In genomic region chr2:176187306-176188217, GRCh38 we compare ENCODE assay signal across 8 cellular contexts. TPM values are rescaled to one million over a fixed set of nuclear protein-coding genes. Genes with fewer than 3 reads are reported as not detected.
DNase-seq lines count a peak whose midpoint lies in the region; ATAC-seq, FAIRE-seq and TF ChIP-seq lines count a peak whose summit lies in the region.

No MANE protein-coding gene starts in this region.

- H2AFZ ChIP-seq in PC-3 (ENCODE audit: low read length) (peak overlapping the region; percentile 59), endothelial cell of umbilical vein (ENCODE audit: low read depth, low read length) (peak overlapping the region; percentile 95)

- no peaks in the 10 kb centered on the region for H3K9me2 ChIP-seq in PC-3 (replicated peaks; ENCODE audit: low read length)

- H3K9me3 ChIP-seq in PC-3 (ENCODE audit: low read length) (no peaks in the 10 kb centered on the region), endothelial cell of umbilical vein (replicated peaks; ENCODE audit: control insufficient read depth, insufficient read depth, low read length) (no peaks in the 10 kb centered on the region)

- no peaks in the 10 kb centered on the region for H3K9me3 Mint-ChIP-seq in T-helper 1 cell treated with Interleukin-12 subunit alpha and Interleukin-12 subunit beta and Interleukin-4 antibody, amounts not matched to agents 30 μg/mL and 1 μg/mL, for 36 hours

- H3K4me3 Mint-ChIP-seq in T-helper 1 cell treated with Interleukin-12 subunit alpha and Interleukin-12 subunit beta and Interleukin-4 antibody, amounts not matched to agents 30 μg/mL and 1 μg/mL, for 36 hours: peak overlapping the region; percentile 85

- no peaks in the 10 kb centered on the region for H3K4me1 ChIP-seq in PC-3 (ENCODE audit: insufficient read depth, low read length)
- H3K4me1 ChIP-seq in endothelial cell of umbilical vein (ENCODE audit: control insufficient read depth, extremely low read depth, insufficient read depth, low read length): peaks cover 27% of the 10 kb centered on the region

- H3K27ac ChIP-seq in PC-3 (ENCODE audit: low read length) (no peak overlapping the region), endothelial cell of umbilical vein (ENCODE audit: insufficient read depth, low read depth, low read length) (peak overlapping the region; percentile 74)

- H3K36me3 Mint-ChIP-seq in T-helper 1 cell treated with Interleukin-12 subunit alpha and Interleukin-12 subunit beta and Interleukin-4 antibody, amounts not matched to agents 30 μg/mL and 1 μg/mL, for 36 hours (ENCODE audit: low read depth): peaks cover 1% of the 10 kb centered on the region

- peak; percentile 60 for FAIRE-seq in endothelial cell of umbilical vein (lab: Jason Lieb, UNC)

- peak overlapping the region; percentile 23 for H3K27ac Mint-ChIP-seq in T-helper 1 cell treated with Interleukin-12 subunit alpha and Interleukin-12 subunit beta and Interleukin-4 antibody, amounts not matched to agents 30 μg/mL and 1 μg/mL, for 36 hours

- dilution Hi-C loops in endothelial cell of umbilical vein (cut with MboI; ENCODE audit: extremely low pct_ligation_motif_present, low sequenced_read_pairs): no loop called here

- intact Hi-C loops in PC-3 (cut with micrococcal nuclease): no loop called here
- intact Hi-C loops in endothelial cell of umbilical vein (cut with micrococcal nuclease): loop anchor here (1.0 to 5.0 kb wide), 8 partner anchors 9 to 465 kb away; no protein-coding TSS in a partner anchor

- CTCF ChIA-PET in PC-3 (lab: Charles Lee): no interaction called here
- CTCF ChIA-PET in endothelial cell of umbilical vein (lab: Charles Lee): interaction anchor here (0.7 to 6.6 kb wide), 13 partner anchors 9 to 450 kb away, joined by 3 to 59 read pairs (median 5); no protein-coding TSS in a partner anchor

- ATAC-seq in PC-3 (peak; percentile 25), omental fat pad (ENCODE audit: low FRiP score) (peak; percentile 13), GM18505 (IDR thresholded peaks at IDR 0.05; ENCODE audit: unreplicated experiment) (no peak), GM18517 (IDR thresholded peaks at IDR 0.05; ENCODE audit: unreplicated experiment) (no peak)

- H4K20me1 ChIP-seq in PC-3 (ENCODE audit: low read length) (no peaks in the 10 kb centered on the region), endothelial cell of umbilical vein (replicated peaks; ENCODE audit: control insufficient read depth, extremely low read depth, insufficient read depth, low read length) (no peaks in the 10 kb centered on the region)

- no peak for TF ChIP-seq POLR2A in endothelial cell of umbilical vein (IDR thresholded peaks at IDR 0.05; ENCODE audit: low read depth, low read length)
- TF ChIP-seq POLR2A in GM18505 (IDR thresholded peaks at IDR 0.05; ENCODE audit: borderline replicate concordance, extremely low read depth, insufficient read depth, insufficient read length): no peak

- H3K9me1 ChIP-seq in endothelial cell of umbilical vein (replicated peaks; ENCODE audit: control insufficient read depth, extremely low read depth, insufficient read depth, low read length): no peaks in the 10 kb centered on the region

- H3K4me1 Mint-ChIP-seq in T-helper 1 cell treated with Interleukin-12 subunit alpha and Interleukin-12 subunit beta and Interleukin-4 antibody, amounts not matched to agents 30 μg/mL and 1 μg/mL, for 36 hours (ENCODE audit: low read depth): peaks cover 10% of the 10 kb centered on the region

- H3K79me2 ChIP-seq in PC-3 (ENCODE audit: low read length) (no peaks in the 10 kb centered on the region), endothelial cell of umbilical vein (ENCODE audit: control insufficient read depth, insufficient read depth, low read length) (peaks cover 4% of the 10 kb centered on the region)

- POLR2A ChIA-PET in PC-3 (lab: Charles Lee; ENCODE audit: unreplicated experiment) (no interaction called here), endothelial cell of umbilical vein (lab: Charles Lee) (interaction anchor here (0.5 to 0.9 kb wide), 2 partner anchors 9 to 47 kb away, joined by 3 to 7 read pairs; no protein-coding TSS in a partner anchor)

- DNase-seq in T-helper 1 cell (no peak), PC-3 (no peak), endothelial cell of umbilical vein (ENCODE audit: low read depth, low spot score) (peak; percentile 68), omental fat pad (ENCODE audit: low spot score) (no peak)
- DNase-seq in activated effector memory CD4-positive, alpha-beta T cell treated with anti-CD3 and anti-CD28 coated beads, Interleukin-2, amount 50 U/mL, for 16 hours: no peak

- H3K27me3 ChIP-seq in PC-3 (ENCODE audit: low read length) (peaks cover 20% of the 10 kb centered on the region), endothelial cell of umbilical vein (ENCODE audit: control insufficient read depth in 2 of 2, insufficient read depth in 2 of 2, low read length in 2 of 2) (no peaks in the 10 kb centered on the region)

- H3K4me2 ChIP-seq in PC-3 (ENCODE audit: low read length): peak overlapping the region; percentile 68
- H3K4me2 ChIP-seq in endothelial cell of umbilical vein (ENCODE audit: insufficient read depth, low read length): peak overlapping the region; percentile 98

- H3K4me3 ChIP-seq in PC-3 (ENCODE audit: low read length) (peak overlapping the region; percentile 60), endothelial cell of umbilical vein (replicated peaks in 1 of 3; ENCODE audit: insufficient read depth in 1 of 3, low read depth in 1 of 3, low read length in 3 of 3) (peak overlapping the region; percentile 86 to 96 (median 93))

- peaks cover 78% of the 10 kb centered on the region for H3K27me3 Mint-ChIP-seq in T-helper 1 cell treated with Interleukin-12 subunit alpha and Interleukin-12 subunit beta and Interleukin-4 antibody, amounts not matched to agents 30 μg/mL and 1 μg/mL, for 36 hours (ENCODE audit: low read depth)

- BruUV-seq in PC-3 (replicated peaks; lab: Mats Ljungman, UMichigan) (no TSS peak), endothelial cell of umbilical vein (replicated peaks; lab: Mats Ljungman, UMichigan) (TSS peak; percentile 46)

- no peak for TF ChIP-seq CTCF in PC-3 (conservative IDR thresholded peaks at IDR 0.05; ENCODE audit: low read depth, low read length)
- TF ChIP-seq CTCF in endothelial cell of umbilical vein (IDR thresholded peaks at IDR 0.05; ENCODE audit: extremely low read depth in 1 of 2, insufficient read depth in 1 of 2, low read depth in 1 of 2, low read length in 2 of 2): no peak
- TF ChIP-seq CTCF in omental fat pad (IDR thresholded peaks at IDR 0.05): no peak

- H3K9ac ChIP-seq in PC-3 (ENCODE audit: low read length): no peak overlapping the region
- peak overlapping the region; percentile 78 for H3K9ac ChIP-seq in endothelial cell of umbilical vein (replicated peaks; ENCODE audit: extremely low read depth, insufficient read depth, low read length)

- H3F3A ChIP-seq in PC-3 (ENCODE audit: low read length, unreplicated experiment): no peaks in the 10 kb centered on the region

- H3K36me3 ChIP-seq in PC-3 (ENCODE audit: low read depth, low read length) (no peaks in the 10 kb centered on the region), endothelial cell of umbilical vein (ENCODE audit: control insufficient read depth in 2 of 2, extremely low read depth in 1 of 2, insufficient read depth in 2 of 2, low read length in 2 of 2) (no peaks in the 10 kb centered on the region)

RNA-seq across cellular contexts. Expression of gene HOXD1, which starts 0.9 kb away (rescaled TPM):
- total RNA-seq in PC-3 (2014; rRNA removed) (not detected in 2 replicates), endothelial cell of umbilical vein (10.4 and 14.1 TPM in 2 replicates), omental fat pad (under 1 TPM; 0.19 to 0.95 (median 0.53) TPM)
- polyA plus RNA-seq in endothelial cell of umbilical vein: 6.6 and 8.7 TPM in 2 replicates
- 5.8 and 6.1 TPM in 2 replicates for polyA plus RNA-seq in endothelial cell of umbilical vein (2011; cell fraction: cytosol; rRNA removed)
- 12.7 and 15.6 TPM in 2 replicates for polyA plus RNA-seq in endothelial cell of umbilical vein (2011; cell fraction: nucleus; rRNA removed)
- 12.0 and 23.9 TPM in 2 replicates for polyA plus RNA-seq in endothelial cell of umbilical vein (2012)
- polyA minus RNA-seq in endothelial cell of umbilical vein: 2.2 and 3.5 TPM in 2 replicates
- not detected for polyA minus RNA-seq in endothelial cell of umbilical vein (2011; cell fraction: cytosol; rRNA and poly(A)+ RNA removed)
- 3.4 and 3.5 TPM in 2 replicates for polyA minus RNA-seq in endothelial cell of umbilical vein (2011; cell fraction: nucleus; rRNA and poly(A)+ RNA removed)

RNA-seq across cellular contexts. Expression of gene HOXD3, which starts 30.5 kb away (rescaled TPM):
- total RNA-seq in PC-3 (2014; rRNA removed) (3.0 and 4.4 TPM in 2 replicates), endothelial cell of umbilical vein (15.3 and 20.9 TPM in 2 replicates), omental fat pad (10 to 100 TPM in 1 of 4 donors, 1 to 10 TPM in 2, under 1 TPM in 1; 0.65 to 15.8 (median 2.8) TPM)
- polyA plus RNA-seq in endothelial cell of umbilical vein: 2.9 and 3.3 TPM in 2 replicates
- polyA plus RNA-seq in endothelial cell of umbilical vein (2011; cell fraction: cytosol; rRNA removed): 1.6 and 2.2 TPM in 2 replicates
- polyA plus RNA-seq in endothelial cell of umbilical vein (2011; cell fraction: nucleus; rRNA removed): 11.1 and 12.3 TPM in 2 replicates
- polyA plus RNA-seq in endothelial cell of umbilical vein (2012): 4.4 and 6.2 TPM in 2 replicates
- 4.1 and 7.1 TPM in 2 replicates for polyA minus RNA-seq in endothelial cell of umbilical vein
- not detected for polyA minus RNA-seq in endothelial cell of umbilical vein (2011; cell fraction: cytosol; rRNA and poly(A)+ RNA removed)
- polyA minus RNA-seq in endothelial cell of umbilical vein (2011; cell fraction: nucleus; rRNA and poly(A)+ RNA removed): 17.5 and 23.8 TPM in 2 replicates

RNA-seq across cellular contexts. Expression of gene HOXD4, which starts 36.2 kb away (rescaled TPM):
- total RNA-seq in PC-3 (2014; rRNA removed) (0.29 and 1.8 TPM in 2 replicates), endothelial cell of umbilical vein (11.5 and 13.7 TPM in 2 replicates), omental fat pad (10 to 100 TPM in 1 of 4 donors, 1 to 10 TPM in 3; 1.0 to 14.2 (median 1.9) TPM)
- polyA plus RNA-seq in endothelial cell of umbilical vein: 7.6 TPM in 2 replicates
- polyA plus RNA-seq in endothelial cell of umbilical vein (2011; cell fraction: cytosol; rRNA removed): 1.2 and 2.2 TPM in 2 replicates
- 58.7 and 63.3 TPM in 2 replicates for polyA plus RNA-seq in endothelial cell of umbilical vein (2011; cell fraction: nucleus; rRNA removed)
- 4.0 and 6.6 TPM in 2 replicates for polyA plus RNA-seq in endothelial cell of umbilical vein (2012)
- 2.7 and 2.9 TPM in 2 replicates for polyA minus RNA-seq in endothelial cell of umbilical vein
- not detected for polyA minus RNA-seq in endothelial cell of umbilical vein (2011; cell fraction: cytosol; rRNA and poly(A)+ RNA removed)
- 10.7 and 10.8 TPM in 2 replicates for polyA minus RNA-seq in endothelial cell of umbilical vein (2011; cell fraction: nucleus; rRNA and poly(A)+ RNA removed)

RNA-seq across cellular contexts. Expression of gene HOXD8, which starts 58.1 kb away (rescaled TPM):
- total RNA-seq in PC-3 (2014; rRNA removed): 1.9 and 2.9 TPM in 2 replicates
- 14.9 and 15.6 TPM in 2 replicates for total RNA-seq in endothelial cell of umbilical vein
- 6.4 and 7.2 TPM in 2 replicates for polyA plus RNA-seq in endothelial cell of umbilical vein
- 7.9 and 8.0 TPM in 2 replicates for polyA plus RNA-seq in endothelial cell of umbilical vein (2011; cell fraction: cytosol; rRNA removed)
- 5.3 and 7.6 TPM in 2 replicates for polyA plus RNA-seq in endothelial cell of umbilical vein (2011; cell fraction: nucleus; rRNA removed)
- 13.0 and 15.6 TPM in 2 replicates for polyA plus RNA-seq in endothelial cell of umbilical vein (2012)
- polyA minus RNA-seq in endothelial cell of umbilical vein: 3.2 and 4.6 TPM in 2 replicates
- polyA minus RNA-seq in endothelial cell of umbilical vein (2011; cell fraction: cytosol; rRNA and poly(A)+ RNA removed): not detected
- polyA minus RNA-seq in endothelial cell of umbilical vein (2011; cell fraction: nucleus; rRNA and poly(A)+ RNA removed): 2.6 and 3.6 TPM in 2 replicates
- total RNA-seq in omental fat pad: 10 to 100 TPM in 1 of 4 donors, 1 to 10 TPM in 3; 3.7 to 24.6 (median 7.6) TPM

Comparison
In these comparisons a context has a peak if more than half of its experiments do, and no peak if none do; other contexts are left out.
1. ATAC-seq: peak in PC-3 (single experiment) and omental fat pad (single experiment); none in GM18505 (single experiment) and GM18517 (single experiment).